10 cellular contexts compared by ENCODE assay signal in genomic region chr2:127220807-127221527, GRCh38. TPM values are rescaled to one million over a fixed set of nuclear protein-coding genes. Genes with fewer than 3 reads are reported as not detected.
DNase-seq lines count a peak whose midpoint lies in the region; ATAC-seq and TF ChIP-seq lines count a peak whose summit lies in the region.
"Had no signal": no experiment of that assay in that cellular context is flagged by ENCODE, and none has a peak within 500 bp of the region (broad histone marks: within the 10 kb centered on the region; RNA-seq: fewer than 3 reads in every experiment).

No MANE protein-coding gene starts in this region.

- no peaks in the 10 kb centered on the region for H3K36me3 ChIP-seq in CD8-positive, alpha-beta memory T cell (ENCODE audit: insufficient read depth, low read length)
- H3K36me3 ChIP-seq in HUES48 (ENCODE audit: control insufficient read depth, insufficient read depth, low read length) (no peaks in the 10 kb centered on the region), neural cell (ENCODE audit: insufficient read depth, low read length) (no peaks in the 10 kb centered on the region)

- TF ChIP-seq CTCF in coronary artery (IDR thresholded peaks at IDR 0.05), result no peak
- TF ChIP-seq CTCF in neural cell (IDR thresholded peaks at IDR 0.05; ENCODE audit: poor library complexity, severe bottlenecking), result no peak

- peaks cover 61 to 70% of the 10 kb centered on the region in 2 donors for H3K27me3 Mint-ChIP-seq in CD8-positive, alpha-beta memory T cell

- H3K4me3 ChIP-seq in CD8-positive, alpha-beta memory T cell (ENCODE audit: low read length), result no peak overlapping the region
- H3K4me3 ChIP-seq in HUES48 (ENCODE audit: low read depth, low read length) (peak overlapping the region; percentile 88), coronary artery (peak overlapping the region; percentile 38), neural cell (ENCODE audit: low read length) (peak overlapping the region; percentile 86)

- H3K27me3 ChIP-seq in CD8-positive, alpha-beta memory T cell (ENCODE audit: insufficient read depth, low read length, poor library complexity, severe bottlenecking), result peaks cover 21% of the 10 kb centered on the region
- H3K27me3 ChIP-seq in HUES48 (ENCODE audit: control insufficient read depth, insufficient read depth, low read length) (peaks cover 39% of the 10 kb centered on the region), neural cell (ENCODE audit: insufficient read depth, low read depth, low read length) (peaks cover 23% of the 10 kb centered on the region)

- no peak overlapping the region for H3K27ac Mint-ChIP-seq in CD8-positive, alpha-beta memory T cell

- H3K27ac ChIP-seq in CD8-positive, alpha-beta memory T cell (ENCODE audit: low read depth, low read length), result no peak overlapping the region
- H3K27ac ChIP-seq in HUES48 (ENCODE audit: low read depth, low read length) (no peak overlapping the region), coronary artery (no peak overlapping the region), neural cell (ENCODE audit: low read length) (no peak overlapping the region)

- H3K4me2 ChIP-seq in neural cell (ENCODE audit: low read length), result peak overlapping the region; percentile 1

- no peaks in the 10 kb centered on the region for H3K9me2 ChIP-seq in neural cell (ENCODE audit: insufficient read depth, low read length)

- H4K20me1 ChIP-seq in neural cell (ENCODE audit: insufficient read depth), result no peaks in the 10 kb centered on the region

- peaks cover 2% of the 10 kb centered on the region for H3F3A ChIP-seq in neural cell (ENCODE audit: insufficient read depth, low read length, poor library complexity, severe bottlenecking)

- H3K4me3 Mint-ChIP-seq in CD8-positive, alpha-beta memory T cell, result peak overlapping the region; percentile 42 to 92 (median 79)

- no peak for TF ChIP-seq RAD21 in neural cell (conservative IDR thresholded peaks at IDR 0.05)

- CTCF ChIA-PET in CD8-positive, alpha-beta memory T cell (lab: Charles Lee), result no interaction called here

- no peaks in the 10 kb centered on the region for H3K36me3 Mint-ChIP-seq in CD8-positive, alpha-beta memory T cell

- no peak overlapping the region for H2AFZ ChIP-seq in neural cell (ENCODE audit: low read depth, low read length)

- ATAC-seq in GM21825 (IDR thresholded peaks at IDR 0.05; ENCODE audit: unreplicated experiment), result no peak

- peaks cover 7% of the 10 kb centered on the region for H3K4me1 ChIP-seq in CD8-positive, alpha-beta memory T cell (ENCODE audit: insufficient read depth, low read length)
- H3K4me1 ChIP-seq in HUES48 (ENCODE audit: control insufficient read depth, insufficient read depth, low read length), result peaks cover 21% of the 10 kb centered on the region

- POLR2A ChIA-PET in CD8-positive, alpha-beta memory T cell (lab: Charles Lee), result no interaction called here

- no peak for TF ChIP-seq EP300 in neural cell (conservative IDR thresholded peaks at IDR 0.05; ENCODE audit: poor library complexity, severe bottlenecking)

- DNase-seq in CD8-positive, alpha-beta memory T cell, result no peak
- no peak for DNase-seq in coronary artery (ENCODE audit: low spot score)
- DNase-seq in DMS 273 (lab: John Stamatoyannopoulos, UW; ENCODE audit: unreplicated experiment), result no peak
- no peak for DNase-seq in hepatic stellate cell (ENCODE audit: low spot score)
- no peak for DNase-seq in NOMO-1 treated with DMSO at 0.1 percent for 48 hours (lab: John Stamatoyannopoulos, UW; ENCODE audit: unreplicated experiment)
- DNase-seq: SIG-M5; stimulated activated CD4-positive, alpha-beta T cell treated with anti-CD3 and anti-CD28 coated beads, Interleukin-1b, Interleukin-23, amount 100 ng/mL, for 48 hours had no signal

- no peaks in the 10 kb centered on the region for H3K9me3 ChIP-seq in CD8-positive, alpha-beta memory T cell (ENCODE audit: low read length)
- H3K9me3 ChIP-seq in HUES48 (ENCODE audit: control insufficient read depth, insufficient read depth, low read length), result no peaks in the 10 kb centered on the region
- no peaks in the 10 kb centered on the region for H3K9me3 ChIP-seq in neural cell (ENCODE audit: low read length)

- H3K79me2 ChIP-seq in neural cell (replicated peaks; ENCODE audit: insufficient read depth, low read length), result peaks cover 9% of the 10 kb centered on the region

- peak overlapping the region; percentile 63; the same call in 1 of the 2 replicates for H3K9ac ChIP-seq in HUES48 (ENCODE audit: low read depth, low read length)
- H3K9ac ChIP-seq in neural cell (ENCODE audit: low read length), result no peak overlapping the region

- peaks cover 4 to 9% (median 6%) of the 10 kb centered on the region in 5 donors for H3K9me3 Mint-ChIP-seq in CD8-positive, alpha-beta memory T cell

- peaks cover 11 to 24% (median 20%) of the 10 kb centered on the region in 3 donors for H3K4me1 Mint-ChIP-seq in CD8-positive, alpha-beta memory T cell

TF ChIP-seq in neural cell, 6 proteins besides CTCF, POLR2A, EP300 and RAD21:
- TF ChIP-seq MXI1 (conservative IDR thresholded peaks at IDR 0.05; ENCODE audit: poor library complexity, severe bottlenecking) (no peak), POLR2AphosphoS5 (IDR thresholded peaks at IDR 0.05) (no peak), TAF1 (IDR thresholded peaks at IDR 0.05; ENCODE audit: low read depth) (no peak), SMC3 (conservative IDR thresholded peaks at IDR 0.05; ENCODE audit: poor library complexity) (no peak), REST (IDR thresholded peaks at IDR 0.05; ENCODE audit: borderline replicate concordance) (no peak), EZH2 (IDR thresholded peaks at IDR 0.05; ENCODE audit: borderline replicate concordance, insufficient read depth, low read length, poor library complexity, severe bottlenecking) (no peak)

RNA-seq across cellular contexts. Expression of gene CYP27C1, which starts 0.9 kb away (rescaled TPM):
- not detected for total RNA-seq in CD8-positive, alpha-beta memory T cell
- not detected for polyA plus RNA-seq in CD8-positive, alpha-beta memory T cell
- polyA plus RNA-seq in neural cell, result 0.84 and 2.3 TPM in 2 replicates
- 1.7 and 2.2 TPM in 2 replicates for polyA minus RNA-seq in neural cell
